In the genomic region with DNA sequence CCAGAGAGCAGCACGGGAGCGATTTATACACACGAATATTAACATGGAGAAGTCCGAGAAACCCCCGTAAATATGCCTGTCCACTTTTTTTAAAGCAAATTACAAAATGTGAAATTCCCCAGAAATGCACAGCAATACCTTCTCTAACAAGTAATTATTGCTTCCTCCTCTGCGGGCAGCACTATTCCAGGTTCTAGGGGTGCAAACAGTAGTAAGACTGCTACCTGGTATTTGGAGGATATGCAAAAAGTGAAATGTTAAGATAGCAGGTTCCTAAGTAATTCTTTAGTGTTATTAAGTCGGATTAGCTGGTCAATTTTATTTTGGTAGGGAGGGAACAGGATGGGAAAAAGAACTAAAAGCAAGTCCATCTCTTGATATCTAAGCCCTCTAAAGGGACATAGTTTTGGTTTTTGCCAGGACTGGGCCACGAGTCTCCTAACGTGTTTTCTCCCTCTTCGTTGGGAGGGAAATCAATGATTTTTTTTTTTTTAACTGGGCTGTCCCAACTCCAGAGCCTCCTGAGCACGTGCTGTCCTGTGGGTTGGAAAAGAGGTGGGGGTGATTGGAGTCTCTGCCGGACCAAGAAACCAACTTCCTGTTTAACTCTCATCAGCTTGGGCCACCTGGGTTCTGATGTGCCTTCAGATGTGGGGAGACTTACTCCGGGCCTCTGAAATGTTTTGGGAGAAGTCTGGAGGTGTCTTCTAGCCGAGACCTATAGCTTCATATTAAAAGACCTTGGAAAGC, we compare ENCODE assay signal across 1 cellular context.
TF ChIP-seq lines count a peak whose summit lies in the region.

No MANE protein-coding gene starts in this region.

TF ChIP-seq in HepG2, 621 proteins besides CTCF, POLR2A, EP300 and RAD21 (continued from another document and continues in another):
- TF ChIP-seq, protein P1, sequence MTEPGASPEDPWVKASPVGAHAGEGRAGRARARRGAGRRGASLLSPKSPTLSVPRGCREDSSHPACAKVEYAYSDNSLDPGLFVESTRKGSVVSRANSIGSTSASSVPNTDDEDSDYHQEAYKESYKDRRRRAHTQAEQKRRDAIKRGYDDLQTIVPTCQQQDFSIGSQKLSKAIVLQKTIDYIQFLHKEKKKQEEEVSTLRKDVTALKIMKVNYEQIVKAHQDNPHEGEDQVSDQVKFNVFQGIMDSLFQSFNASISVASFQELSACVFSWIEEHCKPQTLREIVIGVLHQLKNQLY (CRISPR knock-in tag; IDR thresholded peaks at IDR 0.05) = peak; percentile 94
- TF ChIP-seq MED13 (CRISPR knock-in tag; IDR thresholded peaks at IDR 0.05) (peak; percentile 62), SMAD1 (CRISPR knock-in tag; IDR thresholded peaks at IDR 0.05; ENCODE audit: borderline replicate concordance, low read depth) (no peak), JARID2 (CRISPR knock-in tag; IDR thresholded peaks at IDR 0.05; ENCODE audit: insufficient replicate concordance) (no peak), TBP (CRISPR knock-in tag; IDR thresholded peaks at IDR 0.05) (no peak), ZNF800 (CRISPR knock-in tag; IDR thresholded peaks at IDR 0.05) (no peak; the same call in 1 of the 2 replicates), USF2 (IDR thresholded peaks at IDR 0.05; ENCODE audit: low read depth, low read length) (peak; percentile 61), USF2 (CRISPR knock-in tag; IDR thresholded peaks at IDR 0.05; ENCODE audit: borderline replicate concordance) (peak; percentile 74; the same call in 1 of the 2 replicates), ZKSCAN8 (CRISPR knock-in tag; IDR thresholded peaks at IDR 0.05; ENCODE audit: borderline replicate concordance) (peak; percentile 35; the same call in 1 of the 2 replicates), GFI1 (CRISPR knock-in tag; IDR thresholded peaks at IDR 0.05; ENCODE audit: borderline replicate concordance) (peak; percentile 29; the same call in 1 of the 2 replicates), NFYC (CRISPR knock-in tag; IDR thresholded peaks at IDR 0.05) (peak; percentile 59), ARNT (IDR thresholded peaks at IDR 0.05) (no peak), ARHGAP35 (CRISPR knock-in tag; IDR thresholded peaks at IDR 0.05; ENCODE audit: borderline replicate concordance) (no peak), SATB2 (CRISPR knock-in tag; IDR thresholded peaks at IDR 0.05) (no peak), MED8 (CRISPR knock-in tag; IDR thresholded peaks at IDR 0.05; ENCODE audit: insufficient replicate concordance) (peak; percentile 82), PAX8 (CRISPR knock-in tag; IDR thresholded peaks at IDR 0.05; ENCODE audit: borderline replicate concordance) (no peak), ZSCAN31 (CRISPR knock-in tag; IDR thresholded peaks at IDR 0.05; ENCODE audit: low read depth) (0 out of 2 replicates have a peak, but pooled peaks have one; percentile 33), TOE1 (CRISPR knock-in tag; IDR thresholded peaks at IDR 0.05) (no peak), HCFC1 (IDR thresholded peaks at IDR 0.05; ENCODE audit: low read depth, low read length) (no peak), SIX4 (CRISPR knock-in tag; IDR thresholded peaks at IDR 0.05) (0 out of 2 replicates have a peak, but pooled peaks have one; percentile 29), SP1 (IDR thresholded peaks at IDR 0.05) (no peak), SP1 (CRISPR knock-in tag; IDR thresholded peaks at IDR 0.05) (peak; percentile 30; the same call in 1 of the 2 replicates), CBX1 (IDR thresholded peaks at IDR 0.05; ENCODE audit: low read depth) (no peak), MZF1 (CRISPR knock-in tag; IDR thresholded peaks at IDR 0.05; ENCODE audit: borderline replicate concordance) (no peak), ZEB1 (IDR thresholded peaks at IDR 0.05; ENCODE audit: insufficient replicate concordance, low read depth) (peak; percentile 64), ZFYVE20 (CRISPR knock-in tag; IDR thresholded peaks at IDR 0.05; ENCODE audit: borderline replicate concordance, low read depth) (no peak), NFE2 (CRISPR knock-in tag; IDR thresholded peaks at IDR 0.05) (no peak), ZNF282 (IDR thresholded peaks at IDR 0.05; ENCODE audit: partially characterized antibody) (no peak), ZBTB21 (CRISPR knock-in tag; IDR thresholded peaks at IDR 0.05) (no peak), ZNF546 (CRISPR knock-in tag; conservative IDR thresholded peaks at IDR 0.05) (no peak), GMEB2 (CRISPR knock-in tag; IDR thresholded peaks at IDR 0.05; ENCODE audit: low read depth) (no peak), SCMH1 (CRISPR knock-in tag; IDR thresholded peaks at IDR 0.05; ENCODE audit: borderline replicate concordance) (no peak), PRDM10 (CRISPR knock-in tag; IDR thresholded peaks at IDR 0.05; ENCODE audit: low read depth) (peak; percentile 92), MAFF (IDR thresholded peaks at IDR 0.05; ENCODE audit: low read depth, low read length) (no peak), HMGXB3 (CRISPR knock-in tag; IDR thresholded peaks at IDR 0.05; ENCODE audit: borderline replicate concordance) (no peak), SMAD3 (CRISPR knock-in tag; IDR thresholded peaks at IDR 0.05) (no peak; the same call in 1 of the 2 replicates), NPAS2 (CRISPR knock-in tag; IDR thresholded peaks at IDR 0.05; ENCODE audit: borderline replicate concordance) (no peak), ZNF816 (CRISPR knock-in tag; IDR thresholded peaks at IDR 0.05; ENCODE audit: borderline replicate concordance) (no peak)
- TF ChIP-seq, protein P2, sequence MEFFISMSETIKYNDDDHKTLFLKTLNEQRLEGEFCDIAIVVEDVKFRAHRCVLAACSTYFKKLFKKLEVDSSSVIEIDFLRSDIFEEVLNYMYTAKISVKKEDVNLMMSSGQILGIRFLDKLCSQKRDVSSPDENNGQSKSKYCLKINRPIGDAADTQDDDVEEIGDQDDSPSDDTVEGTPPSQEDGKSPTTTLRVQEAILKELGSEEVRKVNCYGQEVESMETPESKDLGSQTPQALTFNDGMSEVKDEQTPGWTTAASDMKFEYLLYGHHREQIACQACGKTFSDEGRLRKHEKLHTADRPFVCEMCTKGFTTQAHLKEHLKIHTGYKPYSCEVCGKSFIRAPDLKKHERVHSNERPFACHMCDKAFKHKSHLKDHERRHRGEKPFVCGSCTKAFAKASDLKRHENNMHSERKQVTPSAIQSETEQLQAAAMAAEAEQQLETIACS (CRISPR knock-in tag; IDR thresholded peaks at IDR 0.05) = no peak
- TF ChIP-seq, protein P3, sequence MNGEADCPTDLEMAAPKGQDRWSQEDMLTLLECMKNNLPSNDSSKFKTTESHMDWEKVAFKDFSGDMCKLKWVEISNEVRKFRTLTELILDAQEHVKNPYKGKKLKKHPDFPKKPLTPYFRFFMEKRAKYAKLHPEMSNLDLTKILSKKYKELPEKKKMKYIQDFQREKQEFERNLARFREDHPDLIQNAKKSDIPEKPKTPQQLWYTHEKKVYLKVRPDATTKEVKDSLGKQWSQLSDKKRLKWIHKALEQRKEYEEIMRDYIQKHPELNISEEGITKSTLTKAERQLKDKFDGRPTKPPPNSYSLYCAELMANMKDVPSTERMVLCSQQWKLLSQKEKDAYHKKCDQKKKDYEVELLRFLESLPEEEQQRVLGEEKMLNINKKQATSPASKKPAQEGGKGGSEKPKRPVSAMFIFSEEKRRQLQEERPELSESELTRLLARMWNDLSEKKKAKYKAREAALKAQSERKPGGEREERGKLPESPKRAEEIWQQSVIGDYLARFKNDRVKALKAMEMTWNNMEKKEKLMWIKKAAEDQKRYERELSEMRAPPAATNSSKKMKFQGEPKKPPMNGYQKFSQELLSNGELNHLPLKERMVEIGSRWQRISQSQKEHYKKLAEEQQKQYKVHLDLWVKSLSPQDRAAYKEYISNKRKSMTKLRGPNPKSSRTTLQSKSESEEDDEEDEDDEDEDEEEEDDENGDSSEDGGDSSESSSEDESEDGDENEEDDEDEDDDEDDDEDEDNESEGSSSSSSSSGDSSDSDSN (CRISPR knock-in tag; IDR thresholded peaks at IDR 0.05) = no peak
